21 cellular contexts compared by ENCODE assay signal in the genomic region with DNA sequence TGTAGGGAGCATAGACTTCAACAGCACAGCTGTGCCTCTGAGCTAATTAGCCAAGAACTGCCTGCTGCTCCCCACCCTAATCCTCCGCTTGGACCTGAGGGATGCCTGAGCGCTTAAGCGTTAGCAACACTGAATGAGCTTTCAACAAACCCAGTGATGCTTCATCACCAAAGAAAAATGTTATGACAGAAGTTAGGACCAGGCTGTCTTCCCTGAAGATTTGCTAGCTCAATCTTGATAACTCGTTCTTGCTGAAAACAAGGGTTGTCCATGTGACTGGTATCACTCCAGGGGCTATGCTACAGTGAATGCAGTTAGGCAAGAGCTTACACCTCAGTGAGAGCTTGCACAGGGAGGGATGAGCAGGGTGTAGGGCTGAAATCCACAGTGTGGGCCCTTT.
A peak's percentile ranks its signal among the peaks of the same experiment; 100 is the strongest.
DNase-seq lines count a peak whose midpoint lies in the region; ATAC-seq and TF ChIP-seq lines count a peak whose summit lies in the region.
"Had no signal": no experiment of that assay in that cellular context is flagged by ENCODE, and none has a peak within 500 bp of the region (broad histone marks: within the 10 kb centered on the region; RNA-seq: fewer than 3 reads in every experiment).

No MANE protein-coding gene starts in this region.

- TF ChIP-seq EP300 in SK-N-SH (IDR thresholded peaks at IDR 0.05; ENCODE audit: borderline replicate concordance in 1 of 2, low read depth in 1 of 2, low read length in 1 of 2): no peak

- H3K4me1 ChIP-seq in adipocyte (ENCODE audit: control insufficient read depth, insufficient read depth, low read length) (peaks cover 3% of the 10 kb centered on the region), foreskin keratinocyte (no peaks in the 10 kb centered on the region), gastrocnemius medialis (no peaks in the 10 kb centered on the region), SK-N-SH (ENCODE audit: control insufficient read depth in 1 of 2, insufficient read depth in 2 of 2, low read depth in 1 of 2, low read length in 1 of 2) (no peaks in the 10 kb centered on the region; a peak in 2 of 4 replicates)
- H3K4me1 ChIP-seq: prostate gland had no signal

- H3F3A ChIP-seq in SK-N-SH (replicated peaks; ENCODE audit: insufficient read depth): no peaks in the 10 kb centered on the region

- no peak overlapping the region for H3K9ac ChIP-seq in adipocyte (ENCODE audit: low read length)
- no peak overlapping the region for H3K9ac ChIP-seq in SK-N-SH

- CTCF ChIA-PET in SK-N-SH (lab: Yijun Ruan, JAX): interaction anchor here (1.1 to 1.5 kb wide), 6 partner anchors 16 to 294 kb away, joined by 3 to 5 read pairs (median 4); no protein-coding TSS in a partner anchor

- no peaks in the 10 kb centered on the region for H3K9me2 ChIP-seq in SK-N-SH

- 80% methylated on average over 4 of the region's 4 CpGs for WGBS in SK-N-SH (ENCODE audit: low lambda C conversion rate)

- ATAC-seq in foreskin keratinocyte: no peak
- peak in 1 of 2 donors; percentile 80 for ATAC-seq in gastrocnemius medialis
- no peak for ATAC-seq in HG02840 (IDR thresholded peaks at IDR 0.05; ENCODE audit: low FRiP score, unreplicated experiment)
- ATAC-seq: HCT116 had no signal

- H3K9me3 ChIP-seq in adipocyte (ENCODE audit: control insufficient read depth, low read length) (peaks cover 4% of the 10 kb centered on the region), gastrocnemius medialis (no peaks in the 10 kb centered on the region), SK-N-SH (peaks cover 10% of the 10 kb centered on the region)
- H3K9me3 ChIP-seq: prostate gland had no signal

- H3K27me3 ChIP-seq in adipocyte (replicated peaks; ENCODE audit: control insufficient read depth, insufficient read depth, low read length) (no peaks in the 10 kb centered on the region), foreskin keratinocyte (peaks cover 51% of the 10 kb centered on the region), gastrocnemius medialis (no peaks in the 10 kb centered on the region), SK-N-SH (ENCODE audit: insufficient read depth) (no peaks in the 10 kb centered on the region)
- H3K27me3 ChIP-seq: cardiac muscle cell had no signal

- no peak for TF ChIP-seq POLR2A in gastrocnemius medialis (IDR thresholded peaks at IDR 0.05)
- TF ChIP-seq POLR2A in erythroblast (IDR thresholded peaks at IDR 0.05; ENCODE audit: low read length): no peak

- no peak overlapping the region for H3K4me2 ChIP-seq in SK-N-SH

- no peaks in the 10 kb centered on the region for H4K20me1 ChIP-seq in SK-N-SH (ENCODE audit: insufficient read depth)

- H3K36me3 ChIP-seq in adipocyte (ENCODE audit: control insufficient read depth, insufficient read depth, low read length, severe bottlenecking) (no peaks in the 10 kb centered on the region), gastrocnemius medialis (no peaks in the 10 kb centered on the region), SK-N-SH (replicated peaks in 1 of 2; ENCODE audit: control insufficient read depth in 1 of 2, insufficient read depth in 2 of 2, low read length in 1 of 2) (no peaks in the 10 kb centered on the region)
- H3K36me3 ChIP-seq: cardiac muscle cell, prostate gland had no signal

- intact Hi-C loops in gastrocnemius medialis (cut with DNase I; ENCODE audit: low total_unique reads): no loop called here

- H3K27ac ChIP-seq in foreskin keratinocyte (no peak overlapping the region), gastrocnemius medialis (no peak overlapping the region), SK-N-SH (ENCODE audit: low read depth in 2 of 2, low read length in 1 of 2) (no peak overlapping the region)
- H3K27ac ChIP-seq: 22Rv1, cardiac muscle cell, epithelial cell of prostate, prostate gland had no signal

- DNase-seq in NCI-H446 treated with DMSO at 0.1 percent for 48 hours (lab: John Stamatoyannopoulos, UW) (peak; percentile 4), NCI-H446 (lab: John Stamatoyannopoulos, UW) (no peak), adipocyte (ENCODE audit: low read depth) (peak; percentile 38), foreskin keratinocyte (peak; percentile 25 to 64), gastrocnemius medialis (peak; percentile 19 to 34), SK-N-SH (no peak), erythroblast (lab: John Stamatoyannopoulos, UW) (no peak)
- DNase-seq: activated CD4-positive, alpha-beta T cell treated with anti-CD3 and anti-CD28 coated beads, Interleukin-2, amount 50 U/mL, for 1 hour; activated CD8-positive, alpha-beta memory T cell treated with anti-CD3 and anti-CD28 coated beads, Interleukin-2, amount 50 U/mL, for 4 hours; glutamatergic neuron; Kasumi-1; NCI-H1092; NCI-H2081 treated with DMSO at 0.1 percent for 48 hours; NCI-H526 treated with DMSO at 0.1 percent for 48 hours; SHP77 had no signal

- POLR2A ChIA-PET in SK-N-SH (lab: Yijun Ruan, JAX): no interaction called here

- in situ Hi-C loops in gastrocnemius medialis (cut with MboI; ENCODE audit: low sequenced_read_pairs in 4 of 4): no loop called here

- H2AFZ ChIP-seq in SK-N-SH (ENCODE audit: low read depth): no peak overlapping the region

- no peak overlapping the region for H3K4me3 ChIP-seq in adipocyte (ENCODE audit: low read length)
- no peak overlapping the region for H3K4me3 ChIP-seq in gastrocnemius medialis
- no peak overlapping the region for H3K4me3 ChIP-seq in SK-N-SH (ENCODE audit: low read depth in 2 of 2, low read length in 1 of 2)
- H3K4me3 ChIP-seq: cardiac muscle cell, prostate gland had no signal

- no peak for TF ChIP-seq RAD21 in SK-N-SH (IDR thresholded peaks at IDR 0.05; ENCODE audit: low read length)

- H3K79me2 ChIP-seq in SK-N-SH (ENCODE audit: insufficient read depth): no peaks in the 10 kb centered on the region

- TF ChIP-seq CTCF in foreskin keratinocyte (conservative IDR thresholded peaks at IDR 0.05) (no peak), gastrocnemius medialis (IDR thresholded peaks at IDR 0.05 in 4 of 5, conservative IDR thresholded peaks at IDR 0.05 in 1 of 5) (no peak), SK-N-SH (IDR thresholded peaks at IDR 0.05) (no peak)

TF ChIP-seq in SK-N-SH, 30 proteins besides CTCF, POLR2A, EP300 and RAD21:
- TF ChIP-seq RFX5 (IDR thresholded peaks at IDR 0.05; ENCODE audit: low read length) (no peak), YY1 (IDR thresholded peaks at IDR 0.05; ENCODE audit: low read depth) (no peak), SIN3A (IDR thresholded peaks at IDR 0.05; ENCODE audit: borderline replicate concordance, low read depth, low read length) (no peak), RXRA (IDR thresholded peaks at IDR 0.05; ENCODE audit: borderline replicate concordance, low read depth) (no peak), MXI1 (IDR thresholded peaks at IDR 0.05; ENCODE audit: low read depth, low read length) (no peak)
- TF ChIP-seq, protein P1, sequence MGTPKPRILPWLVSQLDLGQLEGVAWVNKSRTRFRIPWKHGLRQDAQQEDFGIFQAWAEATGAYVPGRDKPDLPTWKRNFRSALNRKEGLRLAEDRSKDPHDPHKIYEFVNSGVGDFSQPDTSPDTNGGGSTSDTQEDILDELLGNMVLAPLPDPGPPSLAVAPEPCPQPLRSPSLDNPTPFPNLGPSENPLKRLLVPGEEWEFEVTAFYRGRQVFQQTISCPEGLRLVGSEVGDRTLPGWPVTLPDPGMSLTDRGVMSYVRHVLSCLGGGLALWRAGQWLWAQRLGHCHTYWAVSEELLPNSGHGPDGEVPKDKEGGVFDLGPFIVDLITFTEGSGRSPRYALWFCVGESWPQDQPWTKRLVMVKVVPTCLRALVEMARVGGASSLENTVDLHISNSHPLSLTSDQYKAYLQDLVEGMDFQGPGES (IDR thresholded peaks at IDR 0.05; ENCODE audit: low read depth, low read length): no peak
- TF ChIP-seq, protein P2, sequence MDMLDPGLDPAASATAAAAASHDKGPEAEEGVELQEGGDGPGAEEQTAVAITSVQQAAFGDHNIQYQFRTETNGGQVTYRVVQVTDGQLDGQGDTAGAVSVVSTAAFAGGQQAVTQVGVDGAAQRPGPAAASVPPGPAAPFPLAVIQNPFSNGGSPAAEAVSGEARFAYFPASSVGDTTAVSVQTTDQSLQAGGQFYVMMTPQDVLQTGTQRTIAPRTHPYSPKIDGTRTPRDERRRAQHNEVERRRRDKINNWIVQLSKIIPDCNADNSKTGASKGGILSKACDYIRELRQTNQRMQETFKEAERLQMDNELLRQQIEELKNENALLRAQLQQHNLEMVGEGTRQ (IDR thresholded peaks at IDR 0.05; ENCODE audit: borderline replicate concordance, low read depth, low read length): no peak

Comparison
In these comparisons a context has a peak if more than half of its experiments do, and no peak if none do; other contexts are left out.
1. DNase-seq: peak in NCI-H446 treated with DMSO at 0.1 percent for 48 hours (single experiment), adipocyte (single experiment), foreskin keratinocyte (2 of 2) and gastrocnemius medialis (2 of 2); none in NCI-H446 (0 of 2), SK-N-SH (single experiment) and erythroblast (0 of 2).